In genomic region chr22:39852799-39853198, GRCh38 we compare ENCODE assay signal across 1 cellular context.
TF ChIP-seq lines count a peak whose summit lies in the region.

No MANE protein-coding gene starts in this region.

TF ChIP-seq in K562, 482 proteins besides CTCF, POLR2A, EP300 and RAD21:
- TF ChIP-seq TAL1 (IDR thresholded peaks at IDR 0.05) (no peak), GTF2A2 (tag; IDR thresholded peaks at IDR 0.05) (no peak), SP2 (IDR thresholded peaks at IDR 0.05; ENCODE audit: extremely low read depth, low read depth, low read length, poor library complexity, severe bottlenecking) (no peak), ZNF589 (CRISPR knock-in tag; IDR thresholded peaks at IDR 0.05; ENCODE audit: low read depth) (no peak), MEIS2 (IDR thresholded peaks at IDR 0.05; ENCODE audit: partially characterized antibody) (no peak), ETV1 (tag; conservative IDR thresholded peaks at IDR 0.05; ENCODE audit: low read depth) (no peak), ZZZ3 (IDR thresholded peaks at IDR 0.05) (no peak), CHAMP1 (IDR thresholded peaks at IDR 0.05) (no peak), DACH1 (IDR thresholded peaks at IDR 0.05; ENCODE audit: partially characterized antibody) (no peak), STAT5A (IDR thresholded peaks at IDR 0.05; ENCODE audit: borderline replicate concordance, low read length) (no peak), ZFP1 (CRISPR knock-in tag; IDR thresholded peaks at IDR 0.05) (no peak), BCL6 (CRISPR knock-in tag; IDR thresholded peaks at IDR 0.05) (no peak), KLF1 (tag; IDR thresholded peaks at IDR 0.05) (no peak), ZNF75A (CRISPR knock-in tag; IDR thresholded peaks at IDR 0.05) (no peak), GABPB2 (CRISPR knock-in tag; conservative IDR thresholded peaks at IDR 0.05) (no peak), ZNF695 (CRISPR knock-in tag; IDR thresholded peaks at IDR 0.05) (no peak), ELF1 (tag; IDR thresholded peaks at IDR 0.05) (no peak)
- TF ChIP-seq, protein P1, sequence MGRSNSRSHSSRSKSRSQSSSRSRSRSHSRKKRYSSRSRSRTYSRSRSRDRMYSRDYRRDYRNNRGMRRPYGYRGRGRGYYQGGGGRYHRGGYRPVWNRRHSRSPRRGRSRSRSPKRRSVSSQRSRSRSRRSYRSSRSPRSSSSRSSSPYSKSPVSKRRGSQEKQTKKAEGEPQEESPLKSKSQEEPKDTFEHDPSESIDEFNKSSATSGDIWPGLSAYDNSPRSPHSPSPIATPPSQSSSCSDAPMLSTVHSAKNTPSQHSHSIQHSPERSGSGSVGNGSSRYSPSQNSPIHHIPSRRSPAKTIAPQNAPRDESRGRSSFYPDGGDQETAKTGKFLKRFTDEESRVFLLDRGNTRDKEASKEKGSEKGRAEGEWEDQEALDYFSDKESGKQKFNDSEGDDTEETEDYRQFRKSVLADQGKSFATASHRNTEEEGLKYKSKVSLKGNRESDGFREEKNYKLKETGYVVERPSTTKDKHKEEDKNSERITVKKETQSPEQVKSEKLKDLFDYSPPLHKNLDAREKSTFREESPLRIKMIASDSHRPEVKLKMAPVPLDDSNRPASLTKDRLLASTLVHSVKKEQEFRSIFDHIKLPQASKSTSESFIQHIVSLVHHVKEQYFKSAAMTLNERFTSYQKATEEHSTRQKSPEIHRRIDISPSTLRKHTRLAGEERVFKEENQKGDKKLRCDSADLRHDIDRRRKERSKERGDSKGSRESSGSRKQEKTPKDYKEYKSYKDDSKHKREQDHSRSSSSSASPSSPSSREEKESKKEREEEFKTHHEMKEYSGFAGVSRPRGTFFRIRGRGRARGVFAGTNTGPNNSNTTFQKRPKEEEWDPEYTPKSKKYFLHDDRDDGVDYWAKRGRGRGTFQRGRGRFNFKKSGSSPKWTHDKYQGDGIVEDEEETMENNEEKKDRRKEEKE (IDR thresholded peaks at IDR 0.05; ENCODE audit: borderline replicate concordance in 1 of 2, control insufficient read depth in 1 of 2, low read depth in 2 of 2, low read length in 1 of 2) = no peak
- TF ChIP-seq, protein P2, sequence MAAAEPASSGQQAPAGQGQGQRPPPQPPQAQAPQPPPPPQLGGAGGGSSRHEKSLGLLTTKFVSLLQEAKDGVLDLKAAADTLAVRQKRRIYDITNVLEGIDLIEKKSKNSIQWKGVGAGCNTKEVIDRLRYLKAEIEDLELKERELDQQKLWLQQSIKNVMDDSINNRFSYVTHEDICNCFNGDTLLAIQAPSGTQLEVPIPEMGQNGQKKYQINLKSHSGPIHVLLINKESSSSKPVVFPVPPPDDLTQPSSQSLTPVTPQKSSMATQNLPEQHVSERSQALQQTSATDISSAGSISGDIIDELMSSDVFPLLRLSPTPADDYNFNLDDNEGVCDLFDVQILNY (CRISPR knock-in tag; IDR thresholded peaks at IDR 0.05) = no peak
